In genomic region chr13:58142952-58143351, GRCh38 we compare ENCODE assay signal across 2 cellular contexts.
TF ChIP-seq lines count a peak whose summit lies in the region.

No MANE protein-coding gene starts in this region.

TF ChIP-seq in A549, 52 proteins besides CTCF, POLR2A, EP300 and RAD21 (continued from another document):
- no peak for TF ChIP-seq POLR2AphosphoS2 (conservative IDR thresholded peaks at IDR 0.05; ENCODE audit: low read length)
TF ChIP-seq in A549: peak in this region for 1.

TF ChIP-seq in K562, 482 proteins besides CTCF, POLR2A, EP300 and RAD21 (continued from another document):
- TF ChIP-seq, protein P1, sequence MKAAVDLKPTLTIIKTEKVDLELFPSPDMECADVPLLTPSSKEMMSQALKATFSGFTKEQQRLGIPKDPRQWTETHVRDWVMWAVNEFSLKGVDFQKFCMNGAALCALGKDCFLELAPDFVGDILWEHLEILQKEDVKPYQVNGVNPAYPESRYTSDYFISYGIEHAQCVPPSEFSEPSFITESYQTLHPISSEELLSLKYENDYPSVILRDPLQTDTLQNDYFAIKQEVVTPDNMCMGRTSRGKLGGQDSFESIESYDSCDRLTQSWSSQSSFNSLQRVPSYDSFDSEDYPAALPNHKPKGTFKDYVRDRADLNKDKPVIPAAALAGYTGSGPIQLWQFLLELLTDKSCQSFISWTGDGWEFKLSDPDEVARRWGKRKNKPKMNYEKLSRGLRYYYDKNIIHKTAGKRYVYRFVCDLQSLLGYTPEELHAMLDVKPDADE (conservative IDR thresholded peaks at IDR 0.05; ENCODE audit: control insufficient read depth, low read depth, low read length) = no peak
- TF ChIP-seq CBX8 (IDR thresholded peaks at IDR 0.05; ENCODE audit: borderline replicate concordance, extremely low read depth, low read depth, low read length, poor library complexity, severe bottlenecking) = no peak
TF ChIP-seq in K562: peak in this region for 1.
